In the genomic region with DNA sequence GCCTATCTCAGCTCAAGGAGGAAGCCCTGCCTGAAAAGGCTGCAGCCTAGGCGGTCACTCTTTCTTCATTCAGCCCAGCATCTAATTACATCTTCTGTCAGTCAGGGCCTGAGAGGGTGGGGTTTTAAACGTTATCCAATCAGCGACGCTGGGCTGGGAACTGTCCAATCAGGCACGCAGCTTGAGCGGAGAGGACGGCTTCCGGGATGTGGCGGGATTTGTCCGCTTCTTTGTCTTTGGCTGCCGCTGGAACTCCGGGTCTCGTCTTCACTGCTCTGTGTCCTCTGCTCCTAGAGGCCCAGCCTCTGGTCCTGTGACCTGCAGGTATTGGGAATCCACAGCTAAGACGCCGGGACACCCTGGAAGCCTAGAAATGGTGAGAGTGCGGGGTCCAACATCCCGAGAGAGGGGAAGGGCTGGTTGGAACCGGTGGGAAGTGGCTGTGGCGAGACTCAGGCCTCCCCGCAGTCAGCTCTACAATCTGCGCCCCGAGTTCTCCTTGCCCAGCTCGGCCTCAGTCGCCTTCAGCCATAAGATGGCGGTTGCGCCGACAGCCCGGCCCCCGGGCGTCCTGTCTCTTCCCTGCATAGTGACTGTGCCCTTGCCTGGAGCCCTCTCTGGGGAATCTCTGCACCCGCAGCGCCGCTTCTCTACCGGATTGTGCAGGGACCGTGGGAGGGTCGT, we compare ENCODE assay signal across 2 cellular contexts.
A peak's percentile ranks its signal among the peaks of the same experiment; 100 is the strongest.
TF ChIP-seq lines count a peak whose summit lies in the region.

Gene ZNF738, plus strand, starts transcription at position 233 of the 684 bp plus-strand sequence. Its CDS starts 141 bp downstream, at position 374.

TF ChIP-seq in IMR-90, 13 proteins besides CTCF, POLR2A, EP300 and RAD21 (continued from another document):
- TF ChIP-seq USF2 (IDR thresholded peaks at IDR 0.05; ENCODE audit: low read depth, low read length): no peak
- TF ChIP-seq BHLHE40 (IDR thresholded peaks at IDR 0.05; ENCODE audit: low read depth, low read length): no peak
- peak; percentile 24; the same call in 1 of the 2 replicates for TF ChIP-seq FOS (IDR thresholded peaks at IDR 0.05; ENCODE audit: low read depth, low read length)
- TF ChIP-seq, protein P1, sequence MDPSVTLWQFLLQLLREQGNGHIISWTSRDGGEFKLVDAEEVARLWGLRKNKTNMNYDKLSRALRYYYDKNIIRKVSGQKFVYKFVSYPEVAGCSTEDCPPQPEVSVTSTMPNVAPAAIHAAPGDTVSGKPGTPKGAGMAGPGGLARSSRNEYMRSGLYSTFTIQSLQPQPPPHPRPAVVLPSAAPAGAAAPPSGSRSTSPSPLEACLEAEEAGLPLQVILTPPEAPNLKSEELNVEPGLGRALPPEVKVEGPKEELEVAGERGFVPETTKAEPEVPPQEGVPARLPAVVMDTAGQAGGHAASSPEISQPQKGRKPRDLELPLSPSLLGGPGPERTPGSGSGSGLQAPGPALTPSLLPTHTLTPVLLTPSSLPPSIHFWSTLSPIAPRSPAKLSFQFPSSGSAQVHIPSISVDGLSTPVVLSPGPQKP (IDR thresholded peaks at IDR 0.05; ENCODE audit: borderline replicate concordance, low read depth, low read length): no peak
- TF ChIP-seq CEBPB (IDR thresholded peaks at IDR 0.05; ENCODE audit: low read depth, low read length): peak; percentile 22; the same call in 1 of the 2 replicates
- TF ChIP-seq RCOR1 (IDR thresholded peaks at IDR 0.05; ENCODE audit: insufficient replicate concordance, low read length): no peak
- TF ChIP-seq CHD1 (IDR thresholded peaks at IDR 0.05; ENCODE audit: low read depth, low read length): no peak
- TF ChIP-seq MXI1 (IDR thresholded peaks at IDR 0.05; ENCODE audit: borderline replicate concordance, low read depth, low read length): no peak
- no peak for TF ChIP-seq SMC3 (IDR thresholded peaks at IDR 0.05; ENCODE audit: low read depth, low read length)
- TF ChIP-seq RFX5 (IDR thresholded peaks at IDR 0.05; ENCODE audit: low read depth, low read length): no peak

TF ChIP-seq in PFSK-1, 5 proteins besides CTCF, POLR2A, EP300 and RAD21:
- TF ChIP-seq FOXP2 (optimal IDR thresholded peaks at IDR 0.05; ENCODE audit: borderline replicate concordance, extremely low read depth, extremely low read length, insufficient read depth): no peak
- TF ChIP-seq SIN3A (IDR thresholded peaks at IDR 0.05; ENCODE audit: borderline replicate concordance, insufficient read depth, low read length): peak; percentile 65; the same call in 1 of the 2 replicates
- TF ChIP-seq, protein P2, sequence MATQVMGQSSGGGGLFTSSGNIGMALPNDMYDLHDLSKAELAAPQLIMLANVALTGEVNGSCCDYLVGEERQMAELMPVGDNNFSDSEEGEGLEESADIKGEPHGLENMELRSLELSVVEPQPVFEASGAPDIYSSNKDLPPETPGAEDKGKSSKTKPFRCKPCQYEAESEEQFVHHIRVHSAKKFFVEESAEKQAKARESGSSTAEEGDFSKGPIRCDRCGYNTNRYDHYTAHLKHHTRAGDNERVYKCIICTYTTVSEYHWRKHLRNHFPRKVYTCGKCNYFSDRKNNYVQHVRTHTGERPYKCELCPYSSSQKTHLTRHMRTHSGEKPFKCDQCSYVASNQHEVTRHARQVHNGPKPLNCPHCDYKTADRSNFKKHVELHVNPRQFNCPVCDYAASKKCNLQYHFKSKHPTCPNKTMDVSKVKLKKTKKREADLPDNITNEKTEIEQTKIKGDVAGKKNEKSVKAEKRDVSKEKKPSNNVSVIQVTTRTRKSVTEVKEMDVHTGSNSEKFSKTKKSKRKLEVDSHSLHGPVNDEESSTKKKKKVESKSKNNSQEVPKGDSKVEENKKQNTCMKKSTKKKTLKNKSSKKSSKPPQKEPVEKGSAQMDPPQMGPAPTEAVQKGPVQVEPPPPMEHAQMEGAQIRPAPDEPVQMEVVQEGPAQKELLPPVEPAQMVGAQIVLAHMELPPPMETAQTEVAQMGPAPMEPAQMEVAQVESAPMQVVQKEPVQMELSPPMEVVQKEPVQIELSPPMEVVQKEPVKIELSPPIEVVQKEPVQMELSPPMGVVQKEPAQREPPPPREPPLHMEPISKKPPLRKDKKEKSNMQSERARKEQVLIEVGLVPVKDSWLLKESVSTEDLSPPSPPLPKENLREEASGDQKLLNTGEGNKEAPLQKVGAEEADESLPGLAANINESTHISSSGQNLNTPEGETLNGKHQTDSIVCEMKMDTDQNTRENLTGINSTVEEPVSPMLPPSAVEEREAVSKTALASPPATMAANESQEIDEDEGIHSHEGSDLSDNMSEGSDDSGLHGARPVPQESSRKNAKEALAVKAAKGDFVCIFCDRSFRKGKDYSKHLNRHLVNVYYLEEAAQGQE (IDR thresholded peaks at IDR 0.05; ENCODE audit: insufficient read depth in 1 of 2, low read depth in 2 of 2, low read length in 2 of 2): peak in 1 of 2 experiments; percentile 64; a peak in 2 of 4 replicates
- peak; percentile 90 for TF ChIP-seq POLR2AphosphoS5 (IDR thresholded peaks at IDR 0.05; ENCODE audit: low read depth, low read length)
- TF ChIP-seq TAF1 (IDR thresholded peaks at IDR 0.05; ENCODE audit: borderline replicate concordance, insufficient read depth, low read length): peak; percentile 84; the same call in 1 of the 2 replicates
TF ChIP-seq in PFSK-1: peak in this region for 4.
